Comparison of ENCODE assay signal across 28 cellular contexts in genomic region chr12:120522568-120522967, GRCh38.
"Had no signal": no experiment of that assay in that cellular context is flagged by ENCODE, and none has a peak within 500 bp of the region (broad histone marks: within the 10 kb centered on the region; RNA-seq: fewer than 3 reads in every experiment).

No MANE protein-coding gene starts in this region.

- H3K4me1 ChIP-seq: colonic mucosa, esophagus squamous epithelium, gastrocnemius medialis, gastroesophageal sphincter had no signal

- DNase-seq: colonic mucosa; cortex of kidney; dermis blood vessel endothelial cell; dorsolateral prefrontal cortex; effector CD4-positive, alpha-beta T cell; effector CD8-positive, alpha-beta T cell; effector memory CD4-positive, alpha-beta T cell; endodermal cell; erythroblast; esophagus squamous epithelium; foreskin fibroblast; foreskin keratinocyte; foreskin melanocyte; gastrocnemius medialis; glutamatergic neuron; head of caudate nucleus; heart left ventricle; heart right ventricle had no signal

- H3K27ac Mint-ChIP-seq: dendritic cell treated with granulocyte-macrophage colony-stimulating factor and Interleukin-4, amounts not matched to agents 40 ng/mL and 50 ng/mL, for 4 days; endodermal cell had no signal

- H3K36me3 ChIP-seq: colonic mucosa, gastrocnemius medialis had no signal

- H3K9me3 ChIP-seq: colonic mucosa, esophagus muscularis mucosa, esophagus squamous epithelium, gastrocnemius medialis, gastroesophageal sphincter, heart left ventricle, heart right ventricle had no signal

- H3K27ac ChIP-seq: colonic mucosa, coronary artery, dorsolateral prefrontal cortex, epithelial cell of prostate, esophagus muscularis mucosa, esophagus squamous epithelium, foreskin keratinocyte, gastrocnemius medialis, gastroesophageal sphincter, heart left ventricle, heart right ventricle had no signal

- H3K27me3 ChIP-seq: colonic mucosa, dorsolateral prefrontal cortex, esophagus muscularis mucosa, esophagus squamous epithelium, foreskin keratinocyte, gastrocnemius medialis, gastroesophageal sphincter, heart left ventricle, heart right ventricle had no signal

- H3K9me3 Mint-ChIP-seq: dendritic cell treated with granulocyte-macrophage colony-stimulating factor and Interleukin-4, amounts not matched to agents 40 ng/mL and 50 ng/mL, for 4 days; endodermal cell had no signal

- ATAC-seq: esophagus mucosa, foreskin keratinocyte, gastrocnemius medialis, gastroesophageal sphincter, heart left ventricle, heart right ventricle had no signal

- H3K4me3 ChIP-seq: colonic mucosa, coronary artery, dorsolateral prefrontal cortex, esophagus muscularis mucosa, esophagus squamous epithelium, gastrocnemius medialis, gastroesophageal sphincter, heart left ventricle, heart right ventricle had no signal

- FAIRE-seq: colon, endometrium, endothelial cell of umbilical vein, frontal cortex had no signal

- H3K4me1 Mint-ChIP-seq: endodermal cell had no signal

- H3K27me3 Mint-ChIP-seq: dendritic cell treated with granulocyte-macrophage colony-stimulating factor and Interleukin-4, amounts not matched to agents 40 ng/mL and 50 ng/mL, for 4 days had no signal

- H3K4me3 Mint-ChIP-seq: dendritic cell treated with granulocyte-macrophage colony-stimulating factor and Interleukin-4, amounts not matched to agents 40 ng/mL and 50 ng/mL, for 4 days; endodermal cell had no signal
